13 cellular contexts compared by ENCODE assay signal in the genomic region with DNA sequence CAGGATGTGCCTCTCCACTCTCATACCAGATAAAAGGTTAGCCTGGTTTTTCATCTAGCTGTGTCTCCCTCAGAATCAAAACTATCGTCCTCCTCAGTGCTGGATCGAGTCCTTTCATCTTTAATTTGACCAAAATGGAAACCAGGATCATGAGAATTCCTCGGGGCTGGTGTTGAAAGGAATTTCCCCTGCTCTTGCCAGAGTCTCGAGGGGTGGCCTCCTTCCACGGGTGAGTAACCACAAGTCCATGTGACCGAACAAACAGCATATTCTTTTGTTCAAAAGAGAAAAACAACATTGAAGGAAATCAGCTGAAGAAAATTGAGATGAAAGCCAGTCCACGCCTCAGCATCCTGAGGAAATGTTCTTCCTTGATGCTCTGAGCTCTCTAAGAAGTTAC.
DNase-seq lines count a peak whose midpoint lies in the region; ATAC-seq and TF ChIP-seq lines count a peak whose summit lies in the region.
"Had no signal": no experiment of that assay in that cellular context is flagged by ENCODE, and none has a peak within 500 bp of the region (broad histone marks: within the 10 kb centered on the region; RNA-seq: fewer than 3 reads in every experiment).

No MANE protein-coding gene starts in this region.

- H3K36me3 ChIP-seq in GM23248 (ENCODE audit: low read depth) (no peaks in the 10 kb centered on the region), colonic mucosa (no peaks in the 10 kb centered on the region), smooth muscle cell (ENCODE audit: low read depth) (no peaks in the 10 kb centered on the region)
- H3K36me3 ChIP-seq: HAP-1, upper lobe of left lung had no signal

- intact Hi-C loops in colonic mucosa (cut with DNase I) = no loop called here

- WGBS in GM23248 (ENCODE audit: low coverage in 1 of 2, low lambda C conversion rate in 2 of 2, missing lambda C conversion rate in 2 of 2), 2 experiments = 6 to 8% methylated on average over 7 of the region's 7 CpGs
- 8% methylated on average over 7 of the region's 7 CpGs for WGBS in smooth muscle cell (ENCODE audit: low lambda C conversion rate)

- no peaks in the 10 kb centered on the region for H3K9me2 ChIP-seq in GM23248 (ENCODE audit: insufficient read depth)

- TF ChIP-seq CTCF in colonic mucosa (IDR thresholded peaks at IDR 0.05) = no peak
- TF ChIP-seq CTCF in smooth muscle cell (IDR thresholded peaks at IDR 0.05; ENCODE audit: borderline replicate concordance, insufficient read depth, poor library complexity, severe bottlenecking) = no peak

- H3K27ac ChIP-seq in GM23248 (peak overlapping the region; percentile 64), colonic mucosa (no peak overlapping the region), smooth muscle cell (ENCODE audit: low read depth) (peak overlapping the region; percentile 80)
- H3K27ac ChIP-seq: upper lobe of left lung had no signal

- H4K20me1 ChIP-seq in GM23248 (ENCODE audit: insufficient read depth) (no peaks in the 10 kb centered on the region), smooth muscle cell (ENCODE audit: low read depth) (no peaks in the 10 kb centered on the region)

- H3K4me3 ChIP-seq in GM23248 (no peak overlapping the region), colonic mucosa (no peak overlapping the region), smooth muscle cell (no peak overlapping the region)
- H3K4me3 ChIP-seq: HAP-1, upper lobe of left lung had no signal

- peak; percentile 87 for DNase-seq in GM23248
- peak; percentile 26 for DNase-seq in colonic mucosa
- DNase-seq in iris pigment epithelial cell (ENCODE audit: low read depth) = peak; percentile 86
- no peak for DNase-seq in smooth muscle cell (lab: John Stamatoyannopoulos, UW; ENCODE audit: unreplicated experiment)
- DNase-seq in stimulated activated CD4-positive, alpha-beta T cell treated with anti-CD3 and anti-CD28 coated beads, Interleukin-2, amount 100 ng/mL, for 24 hours = no peak
- DNase-seq in NCI-H1092 (lab: John Stamatoyannopoulos, UW) = no peak
- DNase-seq: DMS53, midbrain, upper lobe of left lung had no signal

- H3K27me3 ChIP-seq in GM23248 (replicated peaks; ENCODE audit: insufficient read depth) (no peaks in the 10 kb centered on the region), colonic mucosa (no peaks in the 10 kb centered on the region), smooth muscle cell (ENCODE audit: low read depth) (no peaks in the 10 kb centered on the region)
- H3K27me3 ChIP-seq: upper lobe of left lung had no signal

- H3K79me2 ChIP-seq in GM23248 (ENCODE audit: insufficient read depth) (no peaks in the 10 kb centered on the region), smooth muscle cell (ENCODE audit: low read depth) (no peaks in the 10 kb centered on the region)

- H3K4me1 ChIP-seq in GM23248 (ENCODE audit: insufficient read depth) = peaks cover 51% of the 10 kb centered on the region
- peaks cover 7% of the 10 kb centered on the region for H3K4me1 ChIP-seq in colonic mucosa
- H3K4me1 ChIP-seq in smooth muscle cell (ENCODE audit: low read depth) = peaks cover 4% of the 10 kb centered on the region
- H3K4me1 ChIP-seq: HAP-1 had no signal

- H3K9me3 ChIP-seq in GM23248 (ENCODE audit: low read depth) = no peaks in the 10 kb centered on the region
- H3K9me3 ChIP-seq in colonic mucosa = no peaks in the 10 kb centered on the region
- no peaks in the 10 kb centered on the region for H3K9me3 ChIP-seq in smooth muscle cell (replicated peaks; ENCODE audit: low read depth)
- H3K9me3 ChIP-seq: HAP-1, upper lobe of left lung had no signal

- in situ Hi-C loops in GM23248 (cut with MboI) = no loop called here

- H3K4me2 ChIP-seq in GM23248 (ENCODE audit: unreplicated experiment) = peak overlapping the region; percentile 50
- H3K4me2 ChIP-seq in smooth muscle cell = no peak overlapping the region

- peak overlapping the region; percentile 39 for H3K9ac ChIP-seq in GM23248
- no peak overlapping the region for H3K9ac ChIP-seq in colonic mucosa (ENCODE audit: low read depth in 2 of 2, low read length in 2 of 2)
- no peak overlapping the region for H3K9ac ChIP-seq in smooth muscle cell (ENCODE audit: low read depth)

- peaks cover 50% of the 10 kb centered on the region for H3F3A ChIP-seq in GM23248 (ENCODE audit: insufficient read depth)
- peaks cover 6% of the 10 kb centered on the region for H3F3A ChIP-seq in smooth muscle cell (ENCODE audit: low read depth)

- ATAC-seq in HG03175 (IDR thresholded peaks at IDR 0.05; ENCODE audit: unreplicated experiment) = no peak
- ATAC-seq in HG03565 (IDR thresholded peaks at IDR 0.05; ENCODE audit: unreplicated experiment) = no peak
- ATAC-seq: activated T-helper 17 cell treated with anti-CD3 and anti-CD28 coated beads, Interleukin-2, amount 50 U/mL, for 72 hours had no signal

- peak overlapping the region; percentile 61 for H2AFZ ChIP-seq in GM23248
- peak overlapping the region; percentile 54 for H2AFZ ChIP-seq in smooth muscle cell (ENCODE audit: low read depth)

Comparison
In these comparisons a context has a peak if more than half of its experiments do, and no peak if none do; other contexts are left out.
1. DNase-seq: peak in GM23248 (single experiment), colonic mucosa (single experiment) and iris pigment epithelial cell (single experiment); none in smooth muscle cell (single experiment), stimulated activated CD4-positive, alpha-beta T cell treated with anti-CD3 and anti-CD28 coated beads, Interleukin-2, amount 100 ng/mL, for 24 hours (0 of 2) and NCI-H1092 (single experiment).